21 cellular contexts compared by ENCODE assay signal in genomic region chr5:136106351-136106750, GRCh38. TPM values are rescaled to one million over a fixed set of nuclear protein-coding genes. Genes with fewer than 3 reads are reported as not detected.
DNase-seq lines count a peak whose midpoint lies in the region; ATAC-seq and TF ChIP-seq lines count a peak whose summit lies in the region.
"Had no signal": no experiment of that assay in that cellular context is flagged by ENCODE, and none has a peak within 500 bp of the region (broad histone marks: within the 10 kb centered on the region; RNA-seq: fewer than 3 reads in every experiment).

No MANE protein-coding gene starts in this region.

- H3K4me3 ChIP-seq in Caco-2 (ENCODE audit: low read depth, low read length) (no peak overlapping the region), GM23338 (no peak overlapping the region)
- H3K4me3 ChIP-seq: A549; BLaER1 treated with 17β-estradiol and CSF1 and Interleukin-3, amounts not matched to agents 10 nM and 100 nM; GM12878 had no signal

- no peaks in the 10 kb centered on the region for H3K27me3 Mint-ChIP-seq in Caco-2 (ENCODE audit: insufficient read depth, unreplicated experiment)
- no peaks in the 10 kb centered on the region for H3K27me3 Mint-ChIP-seq in GM23338 (ENCODE audit: insufficient read depth, low read depth, poor library complexity)
- peaks cover 4% of the 10 kb centered on the region for H3K27me3 Mint-ChIP-seq in nephron (ENCODE audit: low read depth)

- H3K27ac Mint-ChIP-seq in Caco-2 (ENCODE audit: unreplicated experiment) (peak overlapping the region; percentile 87), GM23338 (no peak overlapping the region), nephron (peak overlapping the region in 2 of 3 experiments; percentile 9 to 95)
- H3K27ac Mint-ChIP-seq: B cell; CD4-positive, alpha-beta T cell; CD8-positive, alpha-beta T cell had no signal

- H3K4me1 ChIP-seq in Caco-2 = peaks cover 90% of the 10 kb centered on the region
- H3K4me1 ChIP-seq in GM23338 (ENCODE audit: insufficient read depth) = peaks cover 17% of the 10 kb centered on the region
- H3K4me1 ChIP-seq: A549 had no signal

- H3K4me2 ChIP-seq in GM23338 = peak overlapping the region; percentile 59; the same call in 1 of the 2 replicates
- H3K4me2 ChIP-seq: A549; BLaER1 treated with 17β-estradiol and CSF1 and Interleukin-3, amounts not matched to agents 10 nM and 100 nM had no signal

- H3K27me3 ChIP-seq in Caco-2 (replicated peaks; ENCODE audit: control insufficient read depth, insufficient read depth, low read length) (no peaks in the 10 kb centered on the region), GM23338 (ENCODE audit: insufficient read depth) (no peaks in the 10 kb centered on the region)
- H3K27me3 ChIP-seq: BLaER1 treated with 17β-estradiol and CSF1 and Interleukin-3, amounts not matched to agents 10 nM and 100 nM had no signal

- H4K20me1 ChIP-seq in GM23338 (replicated peaks; ENCODE audit: insufficient read depth) = no peaks in the 10 kb centered on the region
- H4K20me1 ChIP-seq: BLaER1 treated with 17β-estradiol and CSF1 and Interleukin-3, amounts not matched to agents 10 nM and 100 nM had no signal

- H3K9me3 ChIP-seq in Caco-2 = no peaks in the 10 kb centered on the region
- H3K9me3 ChIP-seq: A549; BLaER1 treated with 17β-estradiol and CSF1 and Interleukin-3, amounts not matched to agents 10 nM and 100 nM had no signal

- H3K9me2 ChIP-seq in GM23338 (ENCODE audit: insufficient read depth) = no peaks in the 10 kb centered on the region

- POLR2A ChIA-PET in Caco-2 (lab: Charles Lee) = no interaction called here

- CTCF ChIA-PET in Caco-2 (lab: Charles Lee) = no interaction called here

- BruUV-seq in Caco-2 (replicated peaks; lab: Mats Ljungman, UMichigan) = TSS peak; percentile 49

- intact Hi-C loops in Caco-2 (cut with micrococcal nuclease; ENCODE audit: unreplicated experiment) = no loop called here

- TF ChIP-seq CTCF in Caco-2 (IDR thresholded peaks at IDR 0.05; ENCODE audit: insufficient read depth in 1 of 2, low read depth in 1 of 2, low read length in 1 of 2, severe bottlenecking in 1 of 2, unreplicated experiment in 1 of 2) (no peak), GM23338 (conservative IDR thresholded peaks at IDR 0.05; ENCODE audit: low read depth in 2 of 2) (no peak), nephron (IDR thresholded peaks at IDR 0.05; ENCODE audit: unreplicated experiment in 3 of 3) (no peak)

- no peak overlapping the region for H2AFZ ChIP-seq in GM23338

- H3K36me3 Mint-ChIP-seq in Caco-2 (ENCODE audit: insufficient read depth, unreplicated experiment) = no peaks in the 10 kb centered on the region
- no peaks in the 10 kb centered on the region for H3K36me3 Mint-ChIP-seq in GM23338 (ENCODE audit: low read depth)
- no peaks in the 10 kb centered on the region for H3K36me3 Mint-ChIP-seq in nephron (ENCODE audit: low read depth)
- H3K36me3 Mint-ChIP-seq: CD8-positive, alpha-beta T cell had no signal

- H3F3A ChIP-seq in GM23338 (replicated peaks; ENCODE audit: low read depth) = no peaks in the 10 kb centered on the region

- no peaks in the 10 kb centered on the region for H3K79me2 ChIP-seq in GM23338 (replicated peaks; ENCODE audit: insufficient read depth)

- H3K27ac ChIP-seq in GM23338 (ENCODE audit: low read depth) = no peak overlapping the region
- H3K27ac ChIP-seq: 22Rv1; A549; BLaER1 treated with 17β-estradiol and CSF1 and Interleukin-3, amounts not matched to agents 10 nM and 100 nM; C4-2B had no signal

- no peak overlapping the region for H3K4me3 Mint-ChIP-seq in Caco-2 (ENCODE audit: unreplicated experiment)
- H3K4me3 Mint-ChIP-seq in GM23338 = no peak overlapping the region
- no peak overlapping the region for H3K4me3 Mint-ChIP-seq in nephron
- H3K4me3 Mint-ChIP-seq: B cell; CD4-positive, alpha-beta T cell; CD8-positive, alpha-beta T cell had no signal

- H3K9me3 Mint-ChIP-seq in Caco-2 (ENCODE audit: unreplicated experiment) (no peaks in the 10 kb centered on the region), GM23338 (no peaks in the 10 kb centered on the region), nephron (no peaks in the 10 kb centered on the region)
- H3K9me3 Mint-ChIP-seq: CD4-positive, alpha-beta T cell; CD8-positive, alpha-beta T cell had no signal

- no peaks in the 10 kb centered on the region for H3K36me3 ChIP-seq in Caco-2 (ENCODE audit: control insufficient read depth, insufficient read depth, low read length)
- H3K36me3 ChIP-seq in GM23338 (ENCODE audit: insufficient read depth) = no peaks in the 10 kb centered on the region
- H3K36me3 ChIP-seq: BLaER1 treated with 17β-estradiol and CSF1 and Interleukin-3, amounts not matched to agents 10 nM and 100 nM had no signal

- H3K4me1 Mint-ChIP-seq in Caco-2 (ENCODE audit: low read depth, unreplicated experiment) (peaks cover 34% of the 10 kb centered on the region), GM23338 (peaks cover 28% of the 10 kb centered on the region), nephron (peaks cover 64% of the 10 kb centered on the region)
- H3K4me1 Mint-ChIP-seq: B cell had no signal

- DNase-seq in Caco-2 (no peak), GM23338 (ENCODE audit: low spot score) (no peak), hypothalamus (lab: John Stamatoyannopoulos, UW) (no peak)
- DNase-seq: AML-193; CD4-positive, alpha-beta T cell; CD8-positive, alpha-beta T cell; DMS 273 treated with DMSO at 0.1 percent for 48 hours; DMS153; DMS53; DMS79; DND-41; EL; GDM1 had no signal

- no peak for ATAC-seq in GM23338
- ATAC-seq in GM21717 (IDR thresholded peaks at IDR 0.05; ENCODE audit: unreplicated experiment) = no peak
- ATAC-seq: A549; CD8-positive, alpha-beta T cell; GM12878 had no signal

TF ChIP-seq in GM23338, 12 proteins besides CTCF, POLR2A, EP300 and RAD21 (continues in another document):
- no peak for TF ChIP-seq ZNF462 (CRISPR knock-in tag; IDR thresholded peaks at IDR 0.05)
- no peak for TF ChIP-seq STAT1 (IDR thresholded peaks at IDR 0.05; ENCODE audit: unreplicated experiment)
- TF ChIP-seq ZNF331 (CRISPR knock-in tag; IDR thresholded peaks at IDR 0.05; ENCODE audit: low read depth) = no peak
- TF ChIP-seq NANOG (IDR thresholded peaks at IDR 0.05; ENCODE audit: borderline replicate concordance) = no peak
- TF ChIP-seq EZH2phosphoT487 (IDR thresholded peaks at IDR 0.05; ENCODE audit: unreplicated experiment) = no peak
- no peak for TF ChIP-seq ZNF114 (CRISPR knock-in tag; IDR thresholded peaks at IDR 0.05)
- no peak for TF ChIP-seq POLR2AphosphoS5 (IDR thresholded peaks at IDR 0.05; ENCODE audit: low read depth)

RNA-seq across cellular contexts. Expression of gene SMAD5, which starts 26.3 kb away (rescaled TPM):
- total RNA-seq in Caco-2 (2022) = 141 and 142 TPM in 2 replicates
- total RNA-seq in GM23338 (2014; rRNA removed; shearing (Covaris generic)) = 52.5 and 56.6 TPM in 2 replicates
- polyA plus RNA-seq in GM23338 (2016; fragmentation: Nextera tagmentation; extraction: Ambion mirVana) = 31.2 and 37.5 TPM in 2 replicates
